ENCODE assay signal across 1 cellular context in genomic region chr7:36309716-36310115, GRCh38.
TF ChIP-seq lines count a peak whose summit lies in the region.

No MANE protein-coding gene starts in this region.

TF ChIP-seq in H1, 55 proteins besides CTCF, POLR2A, EP300 and RAD21 (continued from another document):
- TF ChIP-seq TAF1 (IDR thresholded peaks at IDR 0.05; ENCODE audit: low read depth, low read length) (no peak), YY1 (IDR thresholded peaks at IDR 0.05; ENCODE audit: low read depth, low read length) (no peak), SIX5 (IDR thresholded peaks at IDR 0.05; ENCODE audit: low read depth, low read length) (no peak), KDM1A (IDR thresholded peaks at IDR 0.05; ENCODE audit: borderline replicate concordance, low read length) (no peak), POU5F1 (IDR thresholded peaks at IDR 0.05; ENCODE audit: low read depth, low read length) (no peak), SP4 (IDR thresholded peaks at IDR 0.05; ENCODE audit: low read length) (no peak), BRCA1 (IDR thresholded peaks at IDR 0.05; ENCODE audit: low read depth, low read length) (no peak), JUN (IDR thresholded peaks at IDR 0.05; ENCODE audit: low read depth, low read length) (no peak), POLR2AphosphoS5 (IDR thresholded peaks at IDR 0.05; ENCODE audit: low read depth, low read length) (no peak), SAP30 (IDR thresholded peaks at IDR 0.05; ENCODE audit: insufficient read depth, insufficient replicate concordance, low read length) (no peak), CHD1 (IDR thresholded peaks at IDR 0.05; ENCODE audit: low read depth, low read length) (no peak), RNF2 (IDR thresholded peaks at IDR 0.05; ENCODE audit: borderline replicate concordance, low read depth, low read length, missing control alignments, poor library complexity, severe bottlenecking) (no peak)
